In genomic region chr1:65629788-65630187, GRCh38 we compare ENCODE assay signal across 20 cellular contexts.
DNase-seq lines count a peak whose midpoint lies in the region; TF ChIP-seq lines count a peak whose summit lies in the region.
"Had no signal": no experiment of that assay in that cellular context is flagged by ENCODE, and none has a peak within 500 bp of the region (broad histone marks: within the 10 kb centered on the region; RNA-seq: fewer than 3 reads in every experiment).

No MANE protein-coding gene starts in this region.

- no peaks in the 10 kb centered on the region for H3K27me3 ChIP-seq in effector memory CD4-positive, alpha-beta T cell (replicated peaks; ENCODE audit: control insufficient read depth, insufficient read depth, low read length, poor library complexity, severe bottlenecking)
- H3K27me3 ChIP-seq: BLaER1 had no signal

- H3K27ac Mint-ChIP-seq in nephron progenitor cell, result peak overlapping the region; percentile 1
- H3K27ac Mint-ChIP-seq in progenitor cell of endocrine pancreas, result peak overlapping the region; percentile 11
- H3K27ac Mint-ChIP-seq: B cell; CD8-positive, alpha-beta T cell; GM23338; H9 had no signal

- H3K36me3 Mint-ChIP-seq in nephron progenitor cell (ENCODE audit: low read depth) (no peaks in the 10 kb centered on the region), progenitor cell of endocrine pancreas (ENCODE audit: insufficient read depth) (no peaks in the 10 kb centered on the region)
- H3K36me3 Mint-ChIP-seq: CD4-positive, CD25-positive, alpha-beta regulatory T cell; CD8-positive, alpha-beta T cell had no signal

- DNase-seq in DMS153 treated with DMSO at 0.1 percent for 48 hours (lab: John Stamatoyannopoulos, UW; ENCODE audit: unreplicated experiment) (peak; percentile 10), DMS153 (lab: John Stamatoyannopoulos, UW) (no peak), NCI-H748 (lab: John Stamatoyannopoulos, UW; ENCODE audit: unreplicated experiment) (peak; percentile 4), NCI-H748 treated with DMSO at 0.1 percent for 48 hours (lab: John Stamatoyannopoulos, UW) (no peak), nephron progenitor cell (no peak), progenitor cell of endocrine pancreas (ENCODE audit: low spot score, unreplicated experiment) (no peak), posterior cingulate gyrus (no peak)
- no peak for DNase-seq in effector memory CD4-positive, alpha-beta T cell
- DNase-seq: Caco-2; CD4-positive, CD25-positive, alpha-beta regulatory T cell; CD8-positive, alpha-beta T cell; DMS53; DMS79 treated with DMSO at 0.1 percent for 48 hours; GF-D8; H9 had no signal

- no peak overlapping the region for H3K4me3 ChIP-seq in effector memory CD4-positive, alpha-beta T cell (ENCODE audit: insufficient read depth, low read depth, low read length, poor library complexity, severe bottlenecking)
- H3K4me3 ChIP-seq: BLaER1, GM23338 had no signal

- H3K27me3 Mint-ChIP-seq in nephron progenitor cell (ENCODE audit: low read depth, poor library complexity), result no peaks in the 10 kb centered on the region
- H3K27me3 Mint-ChIP-seq in progenitor cell of endocrine pancreas, result no peaks in the 10 kb centered on the region
- H3K27me3 Mint-ChIP-seq: CD4-positive, CD25-positive, alpha-beta regulatory T cell had no signal

- no peak overlapping the region for H3K27ac ChIP-seq in effector memory CD4-positive, alpha-beta T cell (ENCODE audit: insufficient read depth, low read length, poor library complexity, severe bottlenecking)
- H3K27ac ChIP-seq: 22Rv1, BLaER1, C4-2B had no signal

- intact Hi-C loops in posterior cingulate gyrus (cut with DNase I), result no loop called here

- no peaks in the 10 kb centered on the region for H3K4me1 ChIP-seq in effector memory CD4-positive, alpha-beta T cell (ENCODE audit: control insufficient read depth, insufficient read depth, low read length, poor library complexity, severe bottlenecking)
- H3K4me1 ChIP-seq: BLaER1, Caco-2 had no signal

- TF ChIP-seq CTCF in nephron progenitor cell (IDR thresholded peaks at IDR 0.05), result no peak
- no peak for TF ChIP-seq CTCF in progenitor cell of endocrine pancreas (IDR thresholded peaks at IDR 0.05; ENCODE audit: unreplicated experiment)

- H3K4me1 Mint-ChIP-seq in nephron progenitor cell, result peaks cover 19% of the 10 kb centered on the region
- peaks cover 29% of the 10 kb centered on the region for H3K4me1 Mint-ChIP-seq in progenitor cell of endocrine pancreas (ENCODE audit: low read depth)
- H3K4me1 Mint-ChIP-seq: B cell; CD4-positive, CD25-positive, alpha-beta regulatory T cell; GM23338 had no signal

- no peaks in the 10 kb centered on the region for H3K36me3 ChIP-seq in effector memory CD4-positive, alpha-beta T cell (ENCODE audit: control insufficient read depth, insufficient read depth, low read length)
- H3K36me3 ChIP-seq: BLaER1 had no signal

- H3K4me3 Mint-ChIP-seq in nephron progenitor cell, result no peak overlapping the region
- no peak overlapping the region for H3K4me3 Mint-ChIP-seq in progenitor cell of endocrine pancreas (ENCODE audit: low read depth)
- H3K4me3 Mint-ChIP-seq: B cell; CD4-positive, CD25-positive, alpha-beta regulatory T cell; CD8-positive, alpha-beta T cell; GM23338; H9 had no signal

- H3K9me3 Mint-ChIP-seq in nephron progenitor cell (no peaks in the 10 kb centered on the region), progenitor cell of endocrine pancreas (ENCODE audit: low read depth) (no peaks in the 10 kb centered on the region)
- H3K9me3 Mint-ChIP-seq: CD4-positive, CD25-positive, alpha-beta regulatory T cell; CD8-positive, alpha-beta T cell; GM23338; H9 had no signal

- H3K9me3 ChIP-seq in effector memory CD4-positive, alpha-beta T cell (ENCODE audit: control insufficient read depth, low read length), result no peaks in the 10 kb centered on the region
- H3K9me3 ChIP-seq: BLaER1, Caco-2 had no signal

Comparison
In these comparisons a context has a peak if more than half of its experiments do, and no peak if none do; other contexts are left out.
1. DNase-seq: peak in DMS153 treated with DMSO at 0.1 percent for 48 hours (single experiment) and NCI-H748 (single experiment); none in DMS153 (single experiment), NCI-H748 treated with DMSO at 0.1 percent for 48 hours (single experiment), nephron progenitor cell (single experiment), progenitor cell of endocrine pancreas (single experiment), effector memory CD4-positive, alpha-beta T cell (0 of 3) and posterior cingulate gyrus (0 of 10).